In genomic region chr16:29996773-29997250, GRCh38 we compare ENCODE assay signal across 8 cellular contexts. TPM values are rescaled to one million over a fixed set of nuclear protein-coding genes. Genes with fewer than 3 reads are reported as not detected.
DNase-seq lines count a peak whose midpoint lies in the region; ATAC-seq and TF ChIP-seq lines count a peak whose summit lies in the region.

No MANE protein-coding gene starts in this region.

- H3K4me1 ChIP-seq in liver (ENCODE audit: control insufficient read depth in 4 of 4, insufficient read depth in 4 of 4, low read length in 3 of 4) (peaks cover 2 to 26% (median 18%) of the 10 kb centered on the region in 4 donors), tibial nerve (peaks cover 0 to 30% (median 13%) of the 10 kb centered on the region in 4 donors)

- H3K4me1 Mint-ChIP-seq in activated T-cell treated with anti-CD3 and anti-CD28 coated beads, Interleukin-2, amount 50 U/mL, for 72 hours (ENCODE audit: low read depth), result peaks cover 26% of the 10 kb centered on the region
- peaks cover 25% of the 10 kb centered on the region for H3K4me1 Mint-ChIP-seq in activated naive CD8-positive, alpha-beta T cell treated with anti-CD3 and anti-CD28 coated beads, Interleukin-2, amount 10 ng/mL, durations not matched to agents 7 days and 5 days

- peak overlapping the region; percentile 92 for H3K27ac Mint-ChIP-seq in activated T-cell treated with anti-CD3 and anti-CD28 coated beads, Interleukin-2, amount 50 U/mL, for 72 hours
- peak overlapping the region; percentile 97 for H3K27ac Mint-ChIP-seq in activated naive CD8-positive, alpha-beta T cell treated with anti-CD3 and anti-CD28 coated beads, Interleukin-2, amount 10 ng/mL, durations not matched to agents 7 days and 5 days

- peak overlapping the region; percentile 40 to 85 for H3K9ac ChIP-seq in liver (ENCODE audit: low read depth in 1 of 2, low read length in 2 of 2)

- H3K36me3 ChIP-seq in liver (ENCODE audit: control insufficient read depth in 4 of 4, insufficient read depth in 3 of 4, low read depth in 1 of 4, low read length in 3 of 4) (peaks cover 0 to 22% (median 8%) of the 10 kb centered on the region in 4 donors), tibial nerve (peaks cover 5 to 64% (median 6%) of the 10 kb centered on the region in 3 donors)

- POLR2A ChIA-PET in activated naive CD8-positive, alpha-beta T cell treated with anti-CD3 and anti-CD28 coated beads, Interleukin-2, amount 10 ng/mL, durations not matched to agents 7 days and 5 days (lab: Charles Lee), result interaction anchor here (1.0 to 6.8 kb wide), 6 partner anchors 8 to 71 kb away, joined by 4 to 73 read pairs (median 10); partner anchors contain the start of genes KCTD13, TAOK2 and TMEM219

- no peak overlapping the region for H3K27ac ChIP-seq in liver (ENCODE audit: low read depth in 1 of 2, low read length in 2 of 2)
- peak overlapping the region in 2 of 4 donors; percentile 98 to 100 for H3K27ac ChIP-seq in tibial nerve

- no peak for TF ChIP-seq POLR2A in tibial nerve (IDR thresholded peaks at IDR 0.05)

- no peak for TF ChIP-seq RAD21 in liver (IDR thresholded peaks at IDR 0.05)

- H3K9me3 Mint-ChIP-seq in activated T-cell treated with anti-CD3 and anti-CD28 coated beads, Interleukin-2, amount 50 U/mL, for 72 hours, result no peaks in the 10 kb centered on the region
- H3K9me3 Mint-ChIP-seq in activated naive CD8-positive, alpha-beta T cell treated with anti-CD3 and anti-CD28 coated beads, Interleukin-2, amount 10 ng/mL, durations not matched to agents 7 days and 5 days, result no peaks in the 10 kb centered on the region

- H3K27me3 ChIP-seq in liver (ENCODE audit: control insufficient read depth in 4 of 4, insufficient read depth in 4 of 4, low read length in 3 of 4), result no peaks in the 10 kb centered on the region
- H3K27me3 ChIP-seq in tibial nerve, result no peaks in the 10 kb centered on the region

- H3K36me3 Mint-ChIP-seq in activated T-cell treated with anti-CD3 and anti-CD28 coated beads, Interleukin-2, amount 50 U/mL, for 72 hours (ENCODE audit: insufficient read depth in 2 of 2), result peaks cover 1 to 5% of the 10 kb centered on the region in 2 donors
- H3K36me3 Mint-ChIP-seq in activated naive CD8-positive, alpha-beta T cell treated with anti-CD3 and anti-CD28 coated beads, Interleukin-2, amount 10 ng/mL, durations not matched to agents 7 days and 5 days, result peaks cover 15% of the 10 kb centered on the region

- no peak for TF ChIP-seq EP300 in tibial nerve (IDR thresholded peaks at IDR 0.05)

- peak overlapping the region; percentile 97 to 98 for H3K4me3 Mint-ChIP-seq in activated T-cell treated with anti-CD3 and anti-CD28 coated beads, Interleukin-2, amount 50 U/mL, for 72 hours
- peak overlapping the region; percentile 98 for H3K4me3 Mint-ChIP-seq in activated naive CD8-positive, alpha-beta T cell treated with anti-CD3 and anti-CD28 coated beads, Interleukin-2, amount 10 ng/mL, durations not matched to agents 7 days and 5 days

- H3K9me3 ChIP-seq in liver (ENCODE audit: control insufficient read depth in 4 of 4, low read length in 3 of 4), result no peaks in the 10 kb centered on the region
- H3K9me3 ChIP-seq in tibial nerve, result no peaks in the 10 kb centered on the region

- ATAC-seq in activated T-cell treated with anti-CD3 and anti-CD28 coated beads, Interleukin-2, amount 50 U/mL, for 72 hours (replicated peaks in 1 of 2), result no peak
- ATAC-seq in activated naive CD8-positive, alpha-beta T cell treated with anti-CD3 and anti-CD28 coated beads, Interleukin-2, amount 10 ng/mL, durations not matched to agents 7 days and 5 days (ENCODE audit: low read depth), result no peak
- ATAC-seq in sciatic nerve, result no peak
- ATAC-seq in GM19324 (IDR thresholded peaks at IDR 0.05; ENCODE audit: low FRiP score, unreplicated experiment), result no peak

- no peaks in the 10 kb centered on the region for H3K27me3 Mint-ChIP-seq in activated T-cell treated with anti-CD3 and anti-CD28 coated beads, Interleukin-2, amount 50 U/mL, for 72 hours (ENCODE audit: low read depth)
- H3K27me3 Mint-ChIP-seq in activated naive CD8-positive, alpha-beta T cell treated with anti-CD3 and anti-CD28 coated beads, Interleukin-2, amount 10 ng/mL, durations not matched to agents 7 days and 5 days, result no peaks in the 10 kb centered on the region

- intact Hi-C loops in sciatic nerve (cut with DNase I), result no loop called here

- WGBS in liver, result 30% methylated on average over 8 of the region's 8 CpGs
- WGBS in tibial nerve, 2 donors, result 21 to 23% methylated on average over 8 of the region's 8 CpGs

- TF ChIP-seq CTCF in liver (IDR thresholded peaks at IDR 0.05; ENCODE audit: low read depth, low read length, missing input control) (no peak), tibial nerve (IDR thresholded peaks at IDR 0.05) (no peak)

- H3K4me3 ChIP-seq in liver (ENCODE audit: low read depth in 1 of 3, low read length in 3 of 3) (peak overlapping the region; percentile 65 to 98 (median 74)), tibial nerve (peak overlapping the region; percentile 78 to 97 (median 82))

- no peak for DNase-seq in activated T-cell treated with anti-CD3 and anti-CD28 coated beads, Interleukin-2, amount 50 U/mL, for 72 hours
- no peak for DNase-seq in activated T-cell treated with anti-CD3 and anti-CD28 coated beads for 4 hours
- DNase-seq in activated naive CD8-positive, alpha-beta T cell treated with anti-CD3 and anti-CD28 coated beads, Interleukin-2, amount 10 ng/mL, durations not matched to agents 7 days and 5 days, result no peak
- no peak for DNase-seq in tibial nerve (ENCODE audit: low spot score in 2 of 2)
- DNase-seq in sciatic nerve (ENCODE audit: low spot score), result no peak
- DNase-seq in NCI-H1417 (lab: John Stamatoyannopoulos, UW), result no peak

TF ChIP-seq in liver, 16 proteins besides CTCF, POLR2A, EP300 and RAD21 (continues in another document):
- no peak for TF ChIP-seq HNF4A (conservative IDR thresholded peaks at IDR 0.05)
- TF ChIP-seq FOXA1 (IDR thresholded peaks at IDR 0.05), result no peak
- TF ChIP-seq NR2F2 (IDR thresholded peaks at IDR 0.05), result no peak
- no peak for TF ChIP-seq ZBTB33 (IDR thresholded peaks at IDR 0.05)
- TF ChIP-seq SP1 (IDR thresholded peaks at IDR 0.05), result no peak

RNA-seq across cellular contexts. Expression of gene INO80E, which starts 0.8 kb away (rescaled TPM):
- total RNA-seq in activated T-cell treated with anti-CD3 and anti-CD28 coated beads, Interleukin-2, amount 50 U/mL, for 72 hours, result 100 to 1,000 TPM in 1 of 2 donors, 10 to 100 TPM in 1; 98.5 to 116 TPM
- 100 to 1,000 TPM; 113 to 118 TPM for total RNA-seq in activated naive CD8-positive, alpha-beta T cell treated with anti-CD3 and anti-CD28 coated beads, Interleukin-2, amount 10 ng/mL, durations not matched to agents 7 days and 5 days
- total RNA-seq in liver, result 10 to 100 TPM; 11.7 to 24.8 TPM
- 10 to 100 TPM in 1 of 2 donors, 1 to 10 TPM in 1; 8.0 to 22.8 TPM for polyA plus RNA-seq in liver
- 10 to 100 TPM; 36.6 to 60.4 (median 51.6) TPM for total RNA-seq in tibial nerve
- 59.2 TPM for total RNA-seq in sciatic nerve

RNA-seq across cellular contexts. Expression of gene HIRIP3, which starts 1.4 kb away (rescaled TPM):
- total RNA-seq in activated T-cell treated with anti-CD3 and anti-CD28 coated beads, Interleukin-2, amount 50 U/mL, for 72 hours, result 10 to 100 TPM; 38.8 to 45.8 TPM
- 10 to 100 TPM; 35.1 to 37.3 TPM for total RNA-seq in activated naive CD8-positive, alpha-beta T cell treated with anti-CD3 and anti-CD28 coated beads, Interleukin-2, amount 10 ng/mL, durations not matched to agents 7 days and 5 days
- total RNA-seq in liver (10 to 100 TPM in 1 of 2 donors, 1 to 10 TPM in 1; 9.2 to 10.5 TPM), tibial nerve (10 to 100 TPM; 12.6 to 26.7 (median 22.6) TPM), sciatic nerve (11.1 TPM)
- 1 to 10 TPM; 5.7 to 9.0 TPM for polyA plus RNA-seq in liver

RNA-seq across cellular contexts. Expression of gene DOC2A, which starts 14.0 kb away (rescaled TPM):
- under 1 TPM in 1 of 2 donors, not detected in 1; 0.43 TPM for total RNA-seq in activated T-cell treated with anti-CD3 and anti-CD28 coated beads, Interleukin-2, amount 50 U/mL, for 72 hours
- not detected for total RNA-seq in activated naive CD8-positive, alpha-beta T cell treated with anti-CD3 and anti-CD28 coated beads, Interleukin-2, amount 10 ng/mL, durations not matched to agents 7 days and 5 days
- total RNA-seq in liver, result under 1 TPM in 1 of 2 donors, not detected in 1; 0.17 TPM
- polyA plus RNA-seq in liver, result under 1 TPM; 0.09 to 0.22 TPM
- 1 to 10 TPM in 2 of 4 donors, under 1 TPM in 2; 0.44 to 4.2 (median 1.7) TPM for total RNA-seq in tibial nerve
- 0.67 TPM for total RNA-seq in sciatic nerve

RNA-seq across cellular contexts. Expression of gene TAOK2, which starts 23.1 kb away (rescaled TPM):
- total RNA-seq in activated T-cell treated with anti-CD3 and anti-CD28 coated beads, Interleukin-2, amount 50 U/mL, for 72 hours, result 10 to 100 TPM; 31.1 to 35.0 TPM
- total RNA-seq in activated naive CD8-positive, alpha-beta T cell treated with anti-CD3 and anti-CD28 coated beads, Interleukin-2, amount 10 ng/mL, durations not matched to agents 7 days and 5 days, result 10 to 100 TPM; 51.6 to 53.4 TPM
- total RNA-seq in liver, result 10 to 100 TPM; 19.0 to 27.9 TPM
- polyA plus RNA-seq in liver, result 10 to 100 TPM in 1 of 2 donors, 1 to 10 TPM in 1; 2.2 to 12.9 TPM
- 10 to 100 TPM; 51.3 to 88.8 (median 66.0) TPM for total RNA-seq in tibial nerve
- 51.8 TPM for total RNA-seq in sciatic nerve

RNA-seq across cellular contexts. Expression of gene C16orf92, which starts 26.2 kb away (rescaled TPM):
- not detected for total RNA-seq in activated T-cell treated with anti-CD3 and anti-CD28 coated beads, Interleukin-2, amount 50 U/mL, for 72 hours
- total RNA-seq in activated naive CD8-positive, alpha-beta T cell treated with anti-CD3 and anti-CD28 coated beads, Interleukin-2, amount 10 ng/mL, durations not matched to agents 7 days and 5 days, result not detected
- total RNA-seq in liver (not detected), tibial nerve (not detected), sciatic nerve (not detected)
- not detected for polyA plus RNA-seq in liver
